11 cellular contexts compared by ENCODE assay signal in genomic region chr19:58468216-58468839, GRCh38. TPM values are rescaled to one million over a fixed set of nuclear protein-coding genes. Genes with fewer than 3 reads are reported as not detected.
A peak's percentile ranks its signal among the peaks of the same experiment; 100 is the strongest.
DNase-seq lines count a peak whose midpoint lies in the region; ATAC-seq, FAIRE-seq and TF ChIP-seq lines count a peak whose summit lies in the region.
"Had no signal": no experiment of that assay in that cellular context is flagged by ENCODE, and none has a peak within 500 bp of the region (broad histone marks: within the 10 kb centered on the region; RNA-seq: fewer than 3 reads in every experiment).

No MANE protein-coding gene starts in this region.

- TF ChIP-seq POLR2A in endothelial cell of umbilical vein (IDR thresholded peaks at IDR 0.05; ENCODE audit: low read depth, low read length) (no peak), gastrocnemius medialis (IDR thresholded peaks at IDR 0.05) (no peak)

- intact Hi-C loops in endothelial cell of umbilical vein (cut with micrococcal nuclease), result no loop called here
- intact Hi-C loops in gastrocnemius medialis (cut with DNase I; ENCODE audit: low total_unique reads), result loop anchor here (5.0 kb wide), 1 partner anchor 81 kb away; the partner anchor contains the start of gene RPS5

- no peak for DNase-seq in activated CD4-positive, alpha-beta T cell treated with anti-CD3 and anti-CD28 coated beads, Interleukin-2, amount 10 ng/mL, durations not matched to agents 7 days and 5 days
- DNase-seq in activated CD4-positive, alpha-beta T cell treated with anti-CD3 and anti-CD28 coated beads for 1 hour, result no peak
- DNase-seq in endothelial cell of umbilical vein (ENCODE audit: low read depth, low spot score) (no peak), gastrocnemius medialis (no peak)
- no peak for DNase-seq in stimulated activated effector memory CD8-positive, alpha-beta T cell treated with anti-CD3 and anti-CD28 coated beads, Interleukin-12 subunit alpha, Interleukin-12 subunit beta, amount 100 ng/mL, for 72 hours (ENCODE audit: low spot score in 2 of 2)
- DNase-seq: esophagus squamous epithelium, NCI-H1694 had no signal

- H3K79me2 ChIP-seq in OCI-LY1 (ENCODE audit: insufficient read depth, low read length) (no peaks in the 10 kb centered on the region; the same call in 1 of the 2 replicates), endothelial cell of umbilical vein (ENCODE audit: control insufficient read depth, insufficient read depth, low read length) (peaks cover 10% of the 10 kb centered on the region)

- no peaks in the 10 kb centered on the region for H3K27me3 ChIP-seq in OCI-LY1 (ENCODE audit: insufficient read depth, low read length)
- no peaks in the 10 kb centered on the region for H3K27me3 ChIP-seq in endothelial cell of umbilical vein (ENCODE audit: control insufficient read depth in 2 of 2, insufficient read depth in 2 of 2, low read length in 2 of 2)
- no peaks in the 10 kb centered on the region for H3K27me3 ChIP-seq in gastrocnemius medialis
- H3K27me3 ChIP-seq: esophagus squamous epithelium had no signal

- no TSS peak for BruUV-seq in endothelial cell of umbilical vein (replicated peaks; lab: Mats Ljungman, UMichigan)

- H3K9me1 ChIP-seq in endothelial cell of umbilical vein (replicated peaks; ENCODE audit: control insufficient read depth, extremely low read depth, insufficient read depth, low read length), result no peaks in the 10 kb centered on the region

- peak overlapping the region; percentile 81 for H3K4me3 Mint-ChIP-seq in activated CD4-positive, alpha-beta T cell treated with anti-CD3 and anti-CD28 coated beads, Interleukin-2, amount 10 ng/mL, durations not matched to agents 7 days and 5 days
- H3K4me3 Mint-ChIP-seq in stimulated activated effector memory CD8-positive, alpha-beta T cell treated with anti-CD3 and anti-CD28 coated beads, Interleukin-12 subunit alpha, Interleukin-12 subunit beta, amount 100 ng/mL, for 72 hours, result peak overlapping the region; percentile 87

- CTCF ChIA-PET in activated CD4-positive, alpha-beta T cell treated with anti-CD3 and anti-CD28 coated beads, Interleukin-2, amount 10 ng/mL, durations not matched to agents 7 days and 5 days (lab: Charles Lee), result interaction anchor here (0.7 to 1.4 kb wide), 3 partner anchors 9 to 229 kb away, joined by 3 to 4 read pairs (median 3); partner anchors contain the start of gene ZBTB45
- CTCF ChIA-PET in endothelial cell of umbilical vein (lab: Charles Lee), result interaction anchor here (1.8 kb wide), 1 partner anchor 51 kb away, joined by 4 read pairs; the partner anchor contains the start of gene ZBTB45

- FAIRE-seq in endothelial cell of umbilical vein (lab: Jason Lieb, UNC), result no peak
- FAIRE-seq: D721Med had no signal

- no peak for ATAC-seq in stimulated activated effector memory CD8-positive, alpha-beta T cell treated with anti-CD3 and anti-CD28 coated beads, Interleukin-12 subunit alpha, Interleukin-12 subunit beta, amount 100 ng/mL, for 72 hours
- ATAC-seq in HG02610 (IDR thresholded peaks at IDR 0.05; ENCODE audit: unreplicated experiment), result no peak
- no peak for ATAC-seq in gastrocnemius medialis
- ATAC-seq in GM19455 (IDR thresholded peaks at IDR 0.05; ENCODE audit: unreplicated experiment), result no peak

- H3K27ac ChIP-seq in OCI-LY1 (ENCODE audit: low read depth, low read length, poor library complexity, severe bottlenecking) (no peak overlapping the region), endothelial cell of umbilical vein (ENCODE audit: insufficient read depth, low read depth, low read length) (no peak overlapping the region), gastrocnemius medialis (no peak overlapping the region)

- H4K20me1 ChIP-seq in OCI-LY1 (ENCODE audit: insufficient read depth, low read length) (no peaks in the 10 kb centered on the region), endothelial cell of umbilical vein (replicated peaks; ENCODE audit: control insufficient read depth, extremely low read depth, insufficient read depth, low read length) (no peaks in the 10 kb centered on the region)

- peak overlapping the region; percentile 79 for H3K4me3 ChIP-seq in OCI-LY1 (ENCODE audit: low read depth, low read length, poor library complexity, severe bottlenecking)
- H3K4me3 ChIP-seq in endothelial cell of umbilical vein (replicated peaks in 1 of 3; ENCODE audit: insufficient read depth in 1 of 3, low read depth in 1 of 3, low read length in 3 of 3), result no peak overlapping the region
- H3K4me3 ChIP-seq in gastrocnemius medialis, result no peak overlapping the region

- dilution Hi-C loops in endothelial cell of umbilical vein (cut with MboI; ENCODE audit: extremely low pct_ligation_motif_present, low sequenced_read_pairs), result no loop called here

- peaks cover 2% of the 10 kb centered on the region for H3K27me3 Mint-ChIP-seq in activated CD4-positive, alpha-beta T cell treated with anti-CD3 and anti-CD28 coated beads, Interleukin-2, amount 10 ng/mL, durations not matched to agents 7 days and 5 days

- H3K27ac Mint-ChIP-seq in activated CD4-positive, alpha-beta T cell treated with anti-CD3 and anti-CD28 coated beads, Interleukin-2, amount 10 ng/mL, durations not matched to agents 7 days and 5 days, result peak overlapping the region; percentile 83
- H3K27ac Mint-ChIP-seq in stimulated activated effector memory CD8-positive, alpha-beta T cell treated with anti-CD3 and anti-CD28 coated beads, Interleukin-12 subunit alpha, Interleukin-12 subunit beta, amount 100 ng/mL, for 72 hours, result peak overlapping the region; percentile 76

- H3K36me3 ChIP-seq in OCI-LY1 (ENCODE audit: insufficient read depth, low read length), result peaks cover 36% of the 10 kb centered on the region
- peaks cover 4 to 22% of the 10 kb centered on the region in 2 experiments for H3K36me3 ChIP-seq in endothelial cell of umbilical vein (ENCODE audit: control insufficient read depth in 2 of 2, extremely low read depth in 1 of 2, insufficient read depth in 2 of 2, low read length in 2 of 2)
- peaks cover 0 to 30% of the 10 kb centered on the region in 2 donors for H3K36me3 ChIP-seq in gastrocnemius medialis

- TF ChIP-seq CTCF in OCI-LY1 (IDR thresholded peaks at IDR 0.05; ENCODE audit: low read length) (no peak), endothelial cell of umbilical vein (IDR thresholded peaks at IDR 0.05; ENCODE audit: extremely low read depth in 1 of 2, insufficient read depth in 1 of 2, low read depth in 1 of 2, low read length in 2 of 2) (no peak), gastrocnemius medialis (IDR thresholded peaks at IDR 0.05 in 4 of 5, conservative IDR thresholded peaks at IDR 0.05 in 1 of 5) (no peak)

- POLR2A ChIA-PET in activated CD4-positive, alpha-beta T cell treated with anti-CD3 and anti-CD28 coated beads, Interleukin-2, amount 10 ng/mL, durations not matched to agents 7 days and 5 days (lab: Charles Lee), result no interaction called here
- POLR2A ChIA-PET in endothelial cell of umbilical vein (lab: Charles Lee), result no interaction called here

- H3K9me3 ChIP-seq in OCI-LY1 (ENCODE audit: low read length), result no peaks in the 10 kb centered on the region
- H3K9me3 ChIP-seq in endothelial cell of umbilical vein (replicated peaks; ENCODE audit: control insufficient read depth, insufficient read depth, low read length), result no peaks in the 10 kb centered on the region
- H3K9me3 ChIP-seq in gastrocnemius medialis, result no peaks in the 10 kb centered on the region
- H3K9me3 ChIP-seq: esophagus squamous epithelium had no signal

- H3K9ac ChIP-seq in OCI-LY1 (ENCODE audit: low read length), result peak overlapping the region; percentile 50; the same call in 1 of the 2 replicates
- no peak overlapping the region for H3K9ac ChIP-seq in endothelial cell of umbilical vein (replicated peaks; ENCODE audit: extremely low read depth, insufficient read depth, low read length)

- H3K4me2 ChIP-seq in OCI-LY1 (ENCODE audit: low read length) (peak overlapping the region; percentile 78), endothelial cell of umbilical vein (ENCODE audit: insufficient read depth, low read length) (peak overlapping the region; percentile 38)

- in situ Hi-C loops in gastrocnemius medialis (cut with MboI; ENCODE audit: low sequenced_read_pairs in 4 of 4), result no loop called here

- H3K9me3 Mint-ChIP-seq in activated CD4-positive, alpha-beta T cell treated with anti-CD3 and anti-CD28 coated beads, Interleukin-2, amount 10 ng/mL, durations not matched to agents 7 days and 5 days, result no peaks in the 10 kb centered on the region
- H3K9me3 Mint-ChIP-seq in stimulated activated effector memory CD8-positive, alpha-beta T cell treated with anti-CD3 and anti-CD28 coated beads, Interleukin-12 subunit alpha, Interleukin-12 subunit beta, amount 100 ng/mL, for 72 hours, result no peaks in the 10 kb centered on the region

- peaks cover 9% of the 10 kb centered on the region for H3K36me3 Mint-ChIP-seq in activated CD4-positive, alpha-beta T cell treated with anti-CD3 and anti-CD28 coated beads, Interleukin-2, amount 10 ng/mL, durations not matched to agents 7 days and 5 days (ENCODE audit: low read depth)
- H3K36me3 Mint-ChIP-seq in stimulated activated effector memory CD8-positive, alpha-beta T cell treated with anti-CD3 and anti-CD28 coated beads, Interleukin-12 subunit alpha, Interleukin-12 subunit beta, amount 100 ng/mL, for 72 hours, result peaks cover 40% of the 10 kb centered on the region

- peaks cover 27% of the 10 kb centered on the region for H3K4me1 Mint-ChIP-seq in activated CD4-positive, alpha-beta T cell treated with anti-CD3 and anti-CD28 coated beads, Interleukin-2, amount 10 ng/mL, durations not matched to agents 7 days and 5 days
- peaks cover 24% of the 10 kb centered on the region for H3K4me1 Mint-ChIP-seq in stimulated activated effector memory CD8-positive, alpha-beta T cell treated with anti-CD3 and anti-CD28 coated beads, Interleukin-12 subunit alpha, Interleukin-12 subunit beta, amount 100 ng/mL, for 72 hours

- H3K4me1 ChIP-seq in OCI-LY1 (ENCODE audit: insufficient read depth, low read length, severe bottlenecking) (peaks cover 22% of the 10 kb centered on the region), endothelial cell of umbilical vein (ENCODE audit: control insufficient read depth, extremely low read depth, insufficient read depth, low read length) (peaks cover 3% of the 10 kb centered on the region), gastrocnemius medialis (peaks cover 10 to 13% of the 10 kb centered on the region in 2 donors)

- H2AFZ ChIP-seq in OCI-LY1 (ENCODE audit: low read length), result no peak overlapping the region
- H2AFZ ChIP-seq in endothelial cell of umbilical vein (ENCODE audit: low read depth, low read length), result no peak overlapping the region

- no peaks in the 10 kb centered on the region for H3K9me2 ChIP-seq in OCI-LY1 (ENCODE audit: low read depth, low read length)

- H3F3A ChIP-seq in OCI-LY1 (ENCODE audit: insufficient read depth, low read length), result no peaks in the 10 kb centered on the region

RNA-seq across cellular contexts. Expression of gene ZNF324, which starts 1.4 kb away (rescaled TPM):
- total RNA-seq in activated CD4-positive, alpha-beta T cell treated with anti-CD3 and anti-CD28 coated beads, Interleukin-2, amount 10 ng/mL, durations not matched to agents 7 days and 5 days, result 10 to 100 TPM in 1 of 2 experiments, 1 to 10 TPM in 1; 9.0 to 12.7 TPM
- total RNA-seq in endothelial cell of umbilical vein, result 7.1 and 8.7 TPM in 2 replicates
- 6.4 and 8.8 TPM in 2 replicates for polyA plus RNA-seq in endothelial cell of umbilical vein
- 4.1 and 4.4 TPM in 2 replicates for polyA plus RNA-seq in endothelial cell of umbilical vein (2011; cell fraction: cytosol; rRNA removed)
- 6.1 and 6.8 TPM in 2 replicates for polyA plus RNA-seq in endothelial cell of umbilical vein (2011; cell fraction: nucleus; rRNA removed)
- 3.6 and 4.7 TPM in 2 replicates for polyA plus RNA-seq in endothelial cell of umbilical vein (2012)
- 10.0 and 13.7 TPM in 2 replicates for polyA minus RNA-seq in endothelial cell of umbilical vein
- polyA minus RNA-seq in endothelial cell of umbilical vein (2011; cell fraction: cytosol; rRNA and poly(A)+ RNA removed), result 11.6 TPM
- 8.5 and 8.6 TPM in 2 replicates for polyA minus RNA-seq in endothelial cell of umbilical vein (2011; cell fraction: nucleus; rRNA and poly(A)+ RNA removed)
- 10 to 100 TPM in 3 of 4 donors, 1 to 10 TPM in 1; 8.1 to 11.4 (median 11.3) TPM for total RNA-seq in gastrocnemius medialis

RNA-seq across cellular contexts. Expression of gene ZNF446, which starts 7.8 kb away (rescaled TPM):
- 1 to 10 TPM; 7.6 to 7.9 TPM for total RNA-seq in activated CD4-positive, alpha-beta T cell treated with anti-CD3 and anti-CD28 coated beads, Interleukin-2, amount 10 ng/mL, durations not matched to agents 7 days and 5 days
- 6.6 and 7.0 TPM in 2 replicates for total RNA-seq in endothelial cell of umbilical vein
- polyA plus RNA-seq in endothelial cell of umbilical vein, result 8.3 and 11.2 TPM in 2 replicates
- polyA plus RNA-seq in endothelial cell of umbilical vein (2011; cell fraction: cytosol; rRNA removed), result 5.3 and 7.0 TPM in 2 replicates
- 11.6 and 13.3 TPM in 2 replicates for polyA plus RNA-seq in endothelial cell of umbilical vein (2011; cell fraction: nucleus; rRNA removed)
- polyA plus RNA-seq in endothelial cell of umbilical vein (2012), result 5.4 and 8.1 TPM in 2 replicates
- 4.0 and 4.2 TPM in 2 replicates for polyA minus RNA-seq in endothelial cell of umbilical vein
- polyA minus RNA-seq in endothelial cell of umbilical vein (2011; cell fraction: cytosol; rRNA and poly(A)+ RNA removed), result 3.7 TPM
- 4.9 and 6.8 TPM in 2 replicates for polyA minus RNA-seq in endothelial cell of umbilical vein (2011; cell fraction: nucleus; rRNA and poly(A)+ RNA removed)
- total RNA-seq in gastrocnemius medialis, result 10 to 100 TPM in 1 of 4 donors, 1 to 10 TPM in 3; 7.5 to 13.1 (median 8.9) TPM

RNA-seq across cellular contexts. Expression of gene ZNF324B, which starts 16.9 kb away (rescaled TPM):
- total RNA-seq in activated CD4-positive, alpha-beta T cell treated with anti-CD3 and anti-CD28 coated beads, Interleukin-2, amount 10 ng/mL, durations not matched to agents 7 days and 5 days, result 10 to 100 TPM in 1 of 2 experiments, 1 to 10 TPM in 1; 9.8 to 10.3 TPM
- total RNA-seq in endothelial cell of umbilical vein (6.3 and 6.9 TPM in 2 replicates), gastrocnemius medialis (1 to 10 TPM; 3.8 to 7.6 (median 7.0) TPM)
- polyA plus RNA-seq in endothelial cell of umbilical vein, result 3.4 and 3.5 TPM in 2 replicates
- 2.1 and 2.6 TPM in 2 replicates for polyA plus RNA-seq in endothelial cell of umbilical vein (2011; cell fraction: cytosol; rRNA removed)
- 2.6 and 2.8 TPM in 2 replicates for polyA plus RNA-seq in endothelial cell of umbilical vein (2011; cell fraction: nucleus; rRNA removed)
- polyA plus RNA-seq in endothelial cell of umbilical vein (2012), result 3.1 and 3.2 TPM in 2 replicates
- polyA minus RNA-seq in endothelial cell of umbilical vein, result 5.0 and 5.9 TPM in 2 replicates
- polyA minus RNA-seq in endothelial cell of umbilical vein (2011; cell fraction: cytosol; rRNA and poly(A)+ RNA removed), result 8.9 TPM
- polyA minus RNA-seq in endothelial cell of umbilical vein (2011; cell fraction: nucleus; rRNA and poly(A)+ RNA removed), result 2.9 and 3.3 TPM in 2 replicates

RNA-seq across cellular contexts. Expression of gene ZNF132, which starts 28.4 kb away (rescaled TPM):
- total RNA-seq in activated CD4-positive, alpha-beta T cell treated with anti-CD3 and anti-CD28 coated beads, Interleukin-2, amount 10 ng/mL, durations not matched to agents 7 days and 5 days, result 1 to 10 TPM; 4.8 to 5.3 TPM
- 4.1 and 4.2 TPM in 2 replicates for total RNA-seq in endothelial cell of umbilical vein
- polyA plus RNA-seq in endothelial cell of umbilical vein, result 0.54 and 0.62 TPM in 2 replicates
- 0.70 and 0.75 TPM in 2 replicates for polyA plus RNA-seq in endothelial cell of umbilical vein (2011; cell fraction: cytosol; rRNA removed)
- polyA plus RNA-seq in endothelial cell of umbilical vein (2011; cell fraction: nucleus; rRNA removed), result 1.2 and 1.5 TPM in 2 replicates
- polyA plus RNA-seq in endothelial cell of umbilical vein (2012), result 2.2 and 2.7 TPM in 2 replicates
- 3.8 and 4.4 TPM in 2 replicates for polyA minus RNA-seq in endothelial cell of umbilical vein
- polyA minus RNA-seq in endothelial cell of umbilical vein (2011; cell fraction: cytosol; rRNA and poly(A)+ RNA removed), result not detected
- 3.7 and 5.1 TPM in 2 replicates for polyA minus RNA-seq in endothelial cell of umbilical vein (2011; cell fraction: nucleus; rRNA and poly(A)+ RNA removed)
- 1 to 10 TPM; 1.8 to 2.7 (median 2.4) TPM for total RNA-seq in gastrocnemius medialis

RNA-seq across cellular contexts. Expression of gene SLC27A5, which starts 43.5 kb away (rescaled TPM):
- 10 to 100 TPM in 1 of 2 experiments, 1 to 10 TPM in 1; 9.8 to 10.2 TPM for total RNA-seq in activated CD4-positive, alpha-beta T cell treated with anti-CD3 and anti-CD28 coated beads, Interleukin-2, amount 10 ng/mL, durations not matched to agents 7 days and 5 days
- total RNA-seq in endothelial cell of umbilical vein (6.1 and 7.1 TPM in 2 replicates), gastrocnemius medialis (1 to 10 TPM; 2.0 to 9.1 (median 4.6) TPM)
- polyA plus RNA-seq in endothelial cell of umbilical vein, result 12.1 and 16.0 TPM in 2 replicates
- polyA plus RNA-seq in endothelial cell of umbilical vein (2011; cell fraction: cytosol; rRNA removed), result 11.7 and 13.0 TPM in 2 replicates
- 4.0 and 4.3 TPM in 2 replicates for polyA plus RNA-seq in endothelial cell of umbilical vein (2011; cell fraction: nucleus; rRNA removed)
- 11.2 and 13.8 TPM in 2 replicates for polyA plus RNA-seq in endothelial cell of umbilical vein (2012)
- 7.5 and 9.7 TPM in 2 replicates for polyA minus RNA-seq in endothelial cell of umbilical vein
- polyA minus RNA-seq in endothelial cell of umbilical vein (2011; cell fraction: cytosol; rRNA and poly(A)+ RNA removed), result 16.4 TPM
- polyA minus RNA-seq in endothelial cell of umbilical vein (2011; cell fraction: nucleus; rRNA and poly(A)+ RNA removed), result 2.9 and 4.2 TPM in 2 replicates
